8 cellular contexts compared by ENCODE assay signal in the genomic region with DNA sequence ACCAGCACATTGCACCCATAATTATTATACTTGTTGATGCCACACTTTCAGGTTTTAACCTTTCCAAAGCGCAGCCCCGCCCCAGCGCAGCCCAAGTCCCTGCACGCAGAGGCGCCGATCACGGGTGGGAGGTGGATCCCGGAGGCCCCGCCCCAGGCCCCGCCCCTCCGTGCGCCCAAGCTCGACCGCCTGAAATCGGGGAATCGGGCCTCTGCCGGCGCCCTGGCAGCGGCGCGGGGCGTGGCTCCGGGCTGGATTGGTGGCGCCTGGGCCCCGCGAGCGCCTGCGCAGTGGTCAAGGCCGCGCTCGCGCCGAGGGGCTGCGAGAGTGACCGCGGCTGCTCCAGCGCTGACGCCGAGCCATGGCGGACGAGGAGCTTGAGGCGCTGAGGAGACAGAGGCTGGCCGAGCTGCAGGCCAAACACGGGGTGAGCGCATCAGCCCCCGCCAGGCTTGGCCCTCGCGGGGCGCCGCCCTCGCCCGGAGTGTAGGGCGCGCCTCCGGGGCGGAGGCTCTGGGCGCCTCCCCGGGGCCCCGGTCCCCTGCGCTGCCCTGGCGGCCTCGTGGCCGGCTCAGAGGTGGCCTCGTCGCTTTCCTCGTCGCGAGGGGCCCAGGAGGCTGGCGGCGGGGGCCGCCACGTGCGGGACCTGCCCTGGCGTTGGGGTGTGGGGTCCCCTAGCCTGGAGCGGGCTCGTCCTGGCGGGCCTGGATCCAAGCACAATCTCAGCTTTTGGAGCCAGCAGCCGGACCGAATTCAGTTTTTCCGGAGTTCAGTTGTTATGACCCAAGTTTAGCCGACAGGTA. TPM values are rescaled to one million over a fixed set of nuclear protein-coding genes. Genes with fewer than 3 reads are reported as not detected.
A peak's percentile ranks its signal among the peaks of the same experiment; 100 is the strongest.
DNase-seq lines count a peak whose midpoint lies in the region; ATAC-seq and TF ChIP-seq lines count a peak whose summit lies in the region.

A gene with protein sequence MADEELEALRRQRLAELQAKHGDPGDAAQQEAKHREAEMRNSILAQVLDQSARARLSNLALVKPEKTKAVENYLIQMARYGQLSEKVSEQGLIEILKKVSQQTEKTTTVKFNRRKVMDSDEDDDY (plus strand): TSS at position 290 of the 803 bp plus-strand sequence. CDS start 72 bp downstream, at position 362.

- H3K4me1 ChIP-seq in KMS-11 (ENCODE audit: low read depth, poor library complexity, severe bottlenecking) (peaks cover 12% of the 10 kb centered on the region), Panc1 (ENCODE audit: control insufficient read depth, insufficient read depth, low read length) (peaks cover 7% of the 10 kb centered on the region), esophagus muscularis mucosa (peaks cover 16 to 23% (median 22%) of the 10 kb centered on the region in 4 donors), muscle layer of duodenum (ENCODE audit: control insufficient read depth in 1 of 2, insufficient read depth in 2 of 2, low read length in 2 of 2) (peaks cover 0 to 7% of the 10 kb centered on the region in 2 donors)

- ATAC-seq in GM21786 (IDR thresholded peaks at IDR 0.05; ENCODE audit: unreplicated experiment) (peak; percentile 94), Panc1 (peak; percentile 96)
- peak; percentile 92 to 94 for ATAC-seq in activated T-cell treated with anti-CD3 and anti-CD28 coated beads, Interleukin-2, amount 50 U/mL, for 72 hours (replicated peaks in 1 of 2)

- no TSS peak for BruUV-seq in Panc1 (replicated peaks; lab: Mats Ljungman, UMichigan)

- H3K9ac ChIP-seq in KMS-11: peak within 1 kb of the TSS; percentile 92

- peak within 1 kb of the TSS; percentile 82 for H3K27ac Mint-ChIP-seq in activated T-cell treated with anti-CD3 and anti-CD28 coated beads, Interleukin-2, amount 50 U/mL, for 72 hours

- H3K36me3 ChIP-seq in KMS-11 (ENCODE audit: insufficient read depth) (peaks cover 14% of the 10 kb centered on the region; the same call in 1 of the 2 replicates), Panc1 (ENCODE audit: control insufficient read depth, insufficient read depth, low read length) (peaks cover 20% of the 10 kb centered on the region), esophagus muscularis mucosa (peaks cover 0 to 38% (median 26%) of the 10 kb centered on the region in 4 donors), muscle layer of duodenum (ENCODE audit: control insufficient read depth in 1 of 2, insufficient read depth in 2 of 2, low read length in 2 of 2) (peaks cover 2 to 14% of the 10 kb centered on the region in 2 donors)

- intact Hi-C loops in Panc1 (cut with micrococcal nuclease; ENCODE audit: unreplicated experiment): no loop called here
- intact Hi-C loops in esophagus muscularis mucosa (cut with DNase I): loop anchor here (5.0 kb wide), 1 partner anchor 244 kb away; no protein-coding TSS in a partner anchor

- H4K20me1 ChIP-seq in KMS-11 (ENCODE audit: insufficient read depth): no peaks in the 10 kb centered on the region

- H3K4me3 ChIP-seq in KMS-11 (IDR thresholded peaks at IDR 0.05; ENCODE audit: insufficient read depth, low read depth, low read length) (no peak within 1 kb of the TSS), Panc1 (ENCODE audit: low read depth in 2 of 2, low read length in 2 of 2) (peak within 1 kb of the TSS; percentile 76 to 80), esophagus muscularis mucosa (peak within 1 kb of the TSS; percentile 82 to 97 (median 91)), muscle layer of duodenum (ENCODE audit: low read depth in 1 of 2, low read length in 2 of 2) (peak within 1 kb of the TSS; percentile 87 to 88)

- TF ChIP-seq EP300 in esophagus muscularis mucosa (IDR thresholded peaks at IDR 0.05): no peak

- peak; percentile 70 for TF ChIP-seq POLR2A in esophagus muscularis mucosa (IDR thresholded peaks at IDR 0.05; ENCODE audit: low read depth)

- peak within 1 kb of the TSS; percentile 99 for H2AFZ ChIP-seq in KMS-11 (ENCODE audit: low read depth)

- 0% methylated on average over 5 of the region's 81 CpGs for WGBS in esophagus muscularis mucosa

- CTCF ChIA-PET in Panc1 (lab: Charles Lee): interaction anchor here (0.6 kb wide), 2 partner anchors 14 to 364 kb away, joined by 3 to 5 read pairs; no protein-coding TSS in a partner anchor

- H3K27me3 ChIP-seq in KMS-11 (ENCODE audit: insufficient read depth, low read depth) (no peaks in the 10 kb centered on the region), Panc1 (ENCODE audit: control insufficient read depth, insufficient read depth, low read length) (no peaks in the 10 kb centered on the region), esophagus muscularis mucosa (no peaks in the 10 kb centered on the region), muscle layer of duodenum (ENCODE audit: low read depth, low read length) (no peaks in the 10 kb centered on the region)

- no peaks in the 10 kb centered on the region for H3K9me3 ChIP-seq in Panc1 (ENCODE audit: control insufficient read depth, insufficient read depth, low read depth, low read length)
- H3K9me3 ChIP-seq in esophagus muscularis mucosa: no peaks in the 10 kb centered on the region
- no peaks in the 10 kb centered on the region for H3K9me3 ChIP-seq in muscle layer of duodenum (ENCODE audit: control insufficient read depth in 1 of 2, low read length in 2 of 2)

- H3K36me3 Mint-ChIP-seq in activated T-cell treated with anti-CD3 and anti-CD28 coated beads, Interleukin-2, amount 50 U/mL, for 72 hours (ENCODE audit: insufficient read depth in 2 of 2): peaks cover 1 to 5% of the 10 kb centered on the region in 2 donors

- POLR2A ChIA-PET in Panc1 (lab: Charles Lee): interaction anchor here (0.6 to 0.7 kb wide), 2 partner anchors 100 to 390 kb away, joined by 3 to 5 read pairs; no protein-coding TSS in a partner anchor

- no peaks in the 10 kb centered on the region for H3K9me3 Mint-ChIP-seq in activated T-cell treated with anti-CD3 and anti-CD28 coated beads, Interleukin-2, amount 50 U/mL, for 72 hours

- in situ Hi-C loops in Panc1 (cut with HindIII; ENCODE audit: low pct_unique_long_range_greater_than_20kb, low sequenced_read_pairs): no loop called here

- H3K79me2 ChIP-seq in KMS-11 (ENCODE audit: insufficient read depth, low read depth): peaks cover 35% of the 10 kb centered on the region

- no peaks in the 10 kb centered on the region for H3K27me3 Mint-ChIP-seq in activated T-cell treated with anti-CD3 and anti-CD28 coated beads, Interleukin-2, amount 50 U/mL, for 72 hours (ENCODE audit: low read depth)

- peak within 1 kb of the TSS; percentile 77 for H3K27ac ChIP-seq in KMS-11
- peak within 1 kb of the TSS; percentile 80 for H3K27ac ChIP-seq in Panc1 (ENCODE audit: low read length)
- peak within 1 kb of the TSS; percentile 86 to 95 (median 92) for H3K27ac ChIP-seq in esophagus muscularis mucosa (replicated peaks in 1 of 4)
- peak within 1 kb of the TSS; percentile 56 for H3K27ac ChIP-seq in muscle layer of duodenum (ENCODE audit: low read length)

- no peak for TF ChIP-seq CTCF in KMS-11 (conservative IDR thresholded peaks at IDR 0.05; ENCODE audit: low read depth, low read length)
- no peak for TF ChIP-seq CTCF in Panc1 (IDR thresholded peaks at IDR 0.05)
- TF ChIP-seq CTCF in esophagus muscularis mucosa (IDR thresholded peaks at IDR 0.05): peak in 1 of 3 experiments; percentile 10

- peak within 1 kb of the TSS; percentile 82 for H3K4me2 ChIP-seq in KMS-11

- peak within 1 kb of the TSS; percentile 97 to 100 for H3K4me3 Mint-ChIP-seq in activated T-cell treated with anti-CD3 and anti-CD28 coated beads, Interleukin-2, amount 50 U/mL, for 72 hours

- peaks cover 15% of the 10 kb centered on the region for H3K4me1 Mint-ChIP-seq in activated T-cell treated with anti-CD3 and anti-CD28 coated beads, Interleukin-2, amount 50 U/mL, for 72 hours (ENCODE audit: low read depth)

- DNase-seq in DMS79 treated with DMSO at 0.1 percent for 48 hours (lab: John Stamatoyannopoulos, UW) (peak; percentile 90), Panc1 (ENCODE audit: low read depth, low spot score) (peak; percentile 61), esophagus muscularis mucosa (ENCODE audit: extremely low spot score) (peak; percentile 97)
- DNase-seq in activated T-cell treated with anti-CD3 and anti-CD28 coated beads, Interleukin-2, amount 50 U/mL, for 72 hours: peak; percentile 94 to 96
- DNase-seq in stimulated activated CD8-positive, alpha-beta memory T cell treated with anti-CD3 and anti-CD28 coated beads, Interleukin-7, amount 100 ng/mL, for 24 hours (ENCODE audit: low read depth): peak; percentile 94

RNA-seq across cellular contexts. Expression of the gene that starts here (rescaled TPM):
- total RNA-seq in Panc1 (2021; ENCODE audit: unreplicated experiment) (246 TPM), esophagus muscularis mucosa (100 to 1,000 TPM in 3 of 4 donors, 10 to 100 TPM in 1; 98.8 to 132 (median 112) TPM)
- 464 TPM for polyA plus RNA-seq in Panc1 (2012; ENCODE audit: insufficient read length)
- total RNA-seq in activated T-cell treated with anti-CD3 and anti-CD28 coated beads, Interleukin-2, amount 50 U/mL, for 72 hours: 100 to 1,000 TPM in 1 of 2 donors, 10 to 100 TPM in 1; 96.6 to 100 TPM
